ENCODE assay signal across 8 cellular contexts in genomic region chr4:128288689-128289106, GRCh38. TPM values are rescaled to one million over a fixed set of nuclear protein-coding genes. Genes with fewer than 3 reads are reported as not detected.
DNase-seq lines count a peak whose midpoint lies in the region; ATAC-seq and TF ChIP-seq lines count a peak whose summit lies in the region.

No MANE protein-coding gene starts in this region.

- H3K4me3 ChIP-seq in CD8-positive, alpha-beta memory T cell (ENCODE audit: low read length): peak overlapping the region; percentile 48
- peak overlapping the region; percentile 87 for H3K4me3 ChIP-seq in choroid plexus epithelial cell (ENCODE audit: low read depth, low read length)
- peak overlapping the region; percentile 40 for H3K4me3 ChIP-seq in mesendoderm (ENCODE audit: low read length)
- H3K4me3 ChIP-seq in vagina: peak overlapping the region; percentile 87 to 91

- in situ Hi-C loops in SK-MEL-5 (cut with HindIII; ENCODE audit: low pct_unique_long_range_greater_than_20kb, low sequenced_read_pairs): no loop called here

- H3K36me3 ChIP-seq in CD8-positive, alpha-beta memory T cell (ENCODE audit: insufficient read depth, low read length): no peaks in the 10 kb centered on the region
- H3K36me3 ChIP-seq in mesendoderm (ENCODE audit: control insufficient read depth, insufficient read depth, low read length): no peaks in the 10 kb centered on the region
- H3K36me3 ChIP-seq in vagina: no peaks in the 10 kb centered on the region

- no peaks in the 10 kb centered on the region for H3K9me3 Mint-ChIP-seq in CD8-positive, alpha-beta memory T cell

- no peak overlapping the region for H2AK5ac ChIP-seq in mesendoderm (ENCODE audit: low read length)

- peaks cover 26% of the 10 kb centered on the region for H3K79me2 ChIP-seq in mesendoderm (ENCODE audit: control insufficient read depth, insufficient read depth, low read length)

- peak overlapping the region; percentile 29 for H3K4me2 ChIP-seq in mesendoderm (ENCODE audit: low read length)

- POLR2A ChIA-PET in CD8-positive, alpha-beta memory T cell (lab: Charles Lee): interaction anchor here (1.0 to 2.3 kb wide), 2 partner anchors 228 to 523 kb away, joined by 4 to 8 read pairs; partner anchors contain the start of gene LARP1B

- H2BK15ac ChIP-seq in mesendoderm (replicated peaks; ENCODE audit: low read depth): no peak overlapping the region

- peaks cover 24% of the 10 kb centered on the region for H3K4me1 ChIP-seq in CD8-positive, alpha-beta memory T cell (ENCODE audit: insufficient read depth, low read length)
- no peaks in the 10 kb centered on the region for H3K4me1 ChIP-seq in mesendoderm (ENCODE audit: control insufficient read depth, low read depth, low read length)
- H3K4me1 ChIP-seq in vagina: peaks cover 23% of the 10 kb centered on the region

- peak overlapping the region; percentile 86 to 100 (median 98) for H3K27ac Mint-ChIP-seq in CD8-positive, alpha-beta memory T cell

- no peak for TF ChIP-seq CTCF in choroid plexus epithelial cell (conservative IDR thresholded peaks at IDR 0.05; ENCODE audit: low read depth, low read length)
- TF ChIP-seq CTCF in vagina (IDR thresholded peaks at IDR 0.05): no peak

- CTCF ChIA-PET in CD8-positive, alpha-beta memory T cell (lab: Charles Lee): no interaction called here

- H3K18ac ChIP-seq in mesendoderm (ENCODE audit: low read length): peak overlapping the region; percentile 24

- intact Hi-C loops in vagina (cut with DNase I): loop anchor here (5.0 to 10.0 kb wide), 2 partner anchors 96 to 524 kb away; no protein-coding TSS in a partner anchor

- ATAC-seq in GM19328 (IDR thresholded peaks at IDR 0.05; ENCODE audit: unreplicated experiment) (no peak), GM18858 (IDR thresholded peaks at IDR 0.05; ENCODE audit: unreplicated experiment) (no peak)

- H3K9ac ChIP-seq in mesendoderm (ENCODE audit: low read length): peak overlapping the region; percentile 76

- no peaks in the 10 kb centered on the region for H3K27me3 ChIP-seq in CD8-positive, alpha-beta memory T cell (ENCODE audit: insufficient read depth, low read length, poor library complexity, severe bottlenecking)
- H3K27me3 ChIP-seq in mesendoderm (ENCODE audit: insufficient read depth, low read length, poor library complexity): no peaks in the 10 kb centered on the region
- H3K27me3 ChIP-seq in vagina: no peaks in the 10 kb centered on the region

- no CpG with 5 or more reads among the region's 13 CpGs for WGBS in mesendoderm (ENCODE audit: extremely low coverage, insufficient coverage, low lambda C conversion rate)

- H2BK5ac ChIP-seq in mesendoderm (ENCODE audit: low read length): no peak overlapping the region

- H3K27ac ChIP-seq in CD8-positive, alpha-beta memory T cell (ENCODE audit: low read depth, low read length): peak overlapping the region; percentile 94
- peak overlapping the region; percentile 90 for H3K27ac ChIP-seq in mesendoderm (ENCODE audit: low read depth, low read length)
- peak overlapping the region; percentile 95 for H3K27ac ChIP-seq in vagina

- peak overlapping the region; percentile 79 to 97 (median 89) for H3K4me3 Mint-ChIP-seq in CD8-positive, alpha-beta memory T cell

- H3K4me1 Mint-ChIP-seq in CD8-positive, alpha-beta memory T cell: peaks cover 37 to 44% (median 40%) of the 10 kb centered on the region in 3 donors

- peaks cover 0 to 3% of the 10 kb centered on the region in 2 donors for H3K27me3 Mint-ChIP-seq in CD8-positive, alpha-beta memory T cell

- H3K79me1 ChIP-seq in mesendoderm (ENCODE audit: low read length): peaks cover 1% of the 10 kb centered on the region

- no peak overlapping the region for H4K5ac ChIP-seq in mesendoderm (ENCODE audit: low read length)

- H4K8ac ChIP-seq in mesendoderm (ENCODE audit: low read depth, low read length): no peak overlapping the region

- H3K9me3 ChIP-seq in CD8-positive, alpha-beta memory T cell (ENCODE audit: low read length): no peaks in the 10 kb centered on the region
- no peaks in the 10 kb centered on the region for H3K9me3 ChIP-seq in vagina

- H3K56ac ChIP-seq in mesendoderm (ENCODE audit: low read length): peak overlapping the region; percentile 90

- no peak overlapping the region for H3K23ac ChIP-seq in mesendoderm (ENCODE audit: low read length)

- peak in 4 of 5 donors; percentile 8 to 83 (median 70) for DNase-seq in CD8-positive, alpha-beta memory T cell
- DNase-seq in HPDE6-E6E7 (ENCODE audit: extremely low spot score) (peak; percentile 47), SK-MEL-5 (ENCODE audit: low read depth, low spot score) (peak; percentile 52), choroid plexus epithelial cell (ENCODE audit: low read depth) (peak; percentile 69), mesendoderm (peak; percentile 72), vagina (ENCODE audit: extremely low spot score in 2 of 2) (no peak)

- peak overlapping the region; percentile 61 for H3K4ac ChIP-seq in mesendoderm (ENCODE audit: low read depth, low read length)

- no peak overlapping the region for H2BK120ac ChIP-seq in mesendoderm (ENCODE audit: low read depth, low read length)

- peaks cover 0 to 14% (median 1%) of the 10 kb centered on the region in 3 donors for H3K36me3 Mint-ChIP-seq in CD8-positive, alpha-beta memory T cell

- TF ChIP-seq POLR2A in vagina (IDR thresholded peaks at IDR 0.05): no peak

RNA-seq across cellular contexts. Expression of gene PGRMC2, which starts 1.1 kb away (rescaled TPM):
- 10 to 100 TPM; 36.9 to 40.5 TPM for total RNA-seq in CD8-positive, alpha-beta memory T cell
- polyA plus RNA-seq in CD8-positive, alpha-beta memory T cell: 23.6 TPM
- 20.3 and 25.4 TPM in 2 replicates for total RNA-seq in SK-MEL-5 (2014; rRNA removed; shearing (Covaris generic))
- polyA plus RNA-seq in SK-MEL-5 (2015; cell fraction: cytosol; rRNA removed): 28.5 and 31.1 TPM in 2 replicates
- 12.6 and 22.1 TPM in 2 replicates for polyA plus RNA-seq in SK-MEL-5 (2015; cell fraction: nucleus; rRNA removed)
- polyA plus RNA-seq in mesendoderm (2013, experiment 1 of 2): 48.1 TPM
- polyA plus RNA-seq in mesendoderm (2013, experiment 2 of 2): 47.8 TPM
- total RNA-seq in vagina: 27.7 TPM

Comparison
In these comparisons a context has a peak if more than half of its experiments do, and no peak if none do; other contexts are left out.
1. DNase-seq: peak in CD8-positive, alpha-beta memory T cell (4 of 5), HPDE6-E6E7 (single experiment), SK-MEL-5 (single experiment), choroid plexus epithelial cell (single experiment) and mesendoderm (single experiment); none in vagina (0 of 2).
2. Peak in every context shown above with its lines, with median percentiles within 50 percentile points of each other: H3K27ac ChIP-seq and H3K4me3 ChIP-seq.